In genomic region chr4:2802618-2803531, GRCh38 we compare ENCODE assay signal across 15 cellular contexts. TPM values are rescaled to one million over a fixed set of nuclear protein-coding genes. Genes with fewer than 3 reads are reported as not detected.
DNase-seq lines count a peak whose midpoint lies in the region; ATAC-seq and TF ChIP-seq lines count a peak whose summit lies in the region.
"Had no signal": no experiment of that assay in that cellular context is flagged by ENCODE, and none has a peak within 500 bp of the region (broad histone marks: within the 10 kb centered on the region; RNA-seq: fewer than 3 reads in every experiment).

No MANE protein-coding gene starts in this region.

- no peak overlapping the region for H3K4me3 Mint-ChIP-seq in activated naive CD4-positive, alpha-beta T cell treated with anti-CD3 and anti-CD28 coated beads, Interleukin-2, amount 10 ng/mL, durations not matched to agents 7 days and 5 days
- no peak overlapping the region for H3K4me3 Mint-ChIP-seq in activated naive CD4-positive, alpha-beta T cell treated with anti-CD3 and anti-CD28 coated beads for 36 hours
- H3K4me3 Mint-ChIP-seq in nephron progenitor cell (no peak overlapping the region), endodermal cell (no peak overlapping the region)
- H3K4me3 Mint-ChIP-seq: activated CD4-positive, alpha-beta memory T cell treated with anti-CD3 and anti-CD28 coated beads, Interleukin-2, amount 10 ng/mL, durations not matched to agents 7 days and 5 days; activated T-cell treated with anti-CD3 and anti-CD28 coated beads, Interleukin-2, amount 50 U/mL, for 72 hours; effector memory CD8-positive, alpha-beta T cell; memory B cell had no signal

- H3K27ac ChIP-seq in esophagus squamous epithelium (peak overlapping the region in 3 of 4 donors; percentile 28 to 91 (median 52)), mesendoderm (ENCODE audit: low read depth, low read length) (no peak overlapping the region), upper lobe of left lung (peak overlapping the region in 3 of 4 donors; percentile 80 to 93 (median 86)), endodermal cell (ENCODE audit: low read depth, low read length) (no peak overlapping the region)

- no peak overlapping the region for H2BK5ac ChIP-seq in mesendoderm (ENCODE audit: low read length)

- intact Hi-C loops in activated naive CD4-positive, alpha-beta T cell treated with anti-CD3 and anti-CD28 coated beads for 36 hours (cut with micrococcal nuclease) = no loop called here
- intact Hi-C loops in esophagus squamous epithelium (cut with DNase I) = no loop called here

- H3K4me1 ChIP-seq in esophagus squamous epithelium (peaks cover 82 to 100% (median 98%) of the 10 kb centered on the region in 3 donors), mesendoderm (ENCODE audit: control insufficient read depth, low read depth, low read length) (peaks cover 2% of the 10 kb centered on the region), upper lobe of left lung (peaks cover 94 to 98% (median 96%) of the 10 kb centered on the region in 4 donors), endodermal cell (ENCODE audit: control insufficient read depth, insufficient read depth, low read length) (no peaks in the 10 kb centered on the region)

- WGBS in esophagus squamous epithelium, 2 donors = 90 to 93% methylated on average over 11 to 18 of the region's 27 CpGs
- WGBS in mesendoderm (ENCODE audit: extremely low coverage, insufficient coverage, low lambda C conversion rate) = no CpG with 5 or more reads among the region's 27 CpGs
- WGBS in upper lobe of left lung, 2 donors = 93 to 95% methylated on average over 23 to 27 of the region's 27 CpGs
- WGBS in endodermal cell (ENCODE audit: insufficient coverage in 1 of 2, insufficient read length in 1 of 2), 2 experiments = 87 to 92% methylated on average over 20 to 27 of the region's 27 CpGs

- H2AK5ac ChIP-seq in mesendoderm (ENCODE audit: low read length) = no peak overlapping the region

- no peak for TF ChIP-seq CTCF in esophagus squamous epithelium (IDR thresholded peaks at IDR 0.05)
- no peak for TF ChIP-seq CTCF in upper lobe of left lung (IDR thresholded peaks at IDR 0.05)
- TF ChIP-seq CTCF in nephron progenitor cell (IDR thresholded peaks at IDR 0.05) = no peak
- no peak for TF ChIP-seq CTCF in endodermal cell (conservative IDR thresholded peaks at IDR 0.05)

- no peak overlapping the region for H3K23ac ChIP-seq in mesendoderm (ENCODE audit: low read length)

- peaks cover 3% of the 10 kb centered on the region for H3K27me3 Mint-ChIP-seq in activated naive CD4-positive, alpha-beta T cell treated with anti-CD3 and anti-CD28 coated beads, Interleukin-2, amount 10 ng/mL, durations not matched to agents 7 days and 5 days
- H3K27me3 Mint-ChIP-seq in activated naive CD4-positive, alpha-beta T cell treated with anti-CD3 and anti-CD28 coated beads for 36 hours (ENCODE audit: low read depth) = no peaks in the 10 kb centered on the region
- H3K27me3 Mint-ChIP-seq in nephron progenitor cell (ENCODE audit: low read depth, poor library complexity) (peaks cover 3% of the 10 kb centered on the region), endodermal cell (ENCODE audit: insufficient read depth) (no peaks in the 10 kb centered on the region)
- H3K27me3 Mint-ChIP-seq: activated CD4-positive, alpha-beta memory T cell treated with anti-CD3 and anti-CD28 coated beads, Interleukin-2, amount 10 ng/mL, durations not matched to agents 7 days and 5 days; CD8-positive, alpha-beta memory T cell; effector memory CD8-positive, alpha-beta T cell; memory B cell had no signal

- H2BK120ac ChIP-seq in mesendoderm (ENCODE audit: low read depth, low read length) = no peak overlapping the region

- no peaks in the 10 kb centered on the region for H3K36me3 Mint-ChIP-seq in activated naive CD4-positive, alpha-beta T cell treated with anti-CD3 and anti-CD28 coated beads, Interleukin-2, amount 10 ng/mL, durations not matched to agents 7 days and 5 days
- no peaks in the 10 kb centered on the region for H3K36me3 Mint-ChIP-seq in activated naive CD4-positive, alpha-beta T cell treated with anti-CD3 and anti-CD28 coated beads for 36 hours (ENCODE audit: low read depth)
- no peaks in the 10 kb centered on the region for H3K36me3 Mint-ChIP-seq in nephron progenitor cell (ENCODE audit: low read depth)
- no peaks in the 10 kb centered on the region for H3K36me3 Mint-ChIP-seq in endodermal cell (ENCODE audit: low read depth)
- H3K36me3 Mint-ChIP-seq: CD8-positive, alpha-beta memory T cell; memory B cell had no signal

- H3K36me3 ChIP-seq in esophagus squamous epithelium (no peaks in the 10 kb centered on the region), mesendoderm (ENCODE audit: control insufficient read depth, insufficient read depth, low read length) (no peaks in the 10 kb centered on the region), upper lobe of left lung (no peaks in the 10 kb centered on the region), endodermal cell (ENCODE audit: control insufficient read depth, insufficient read depth, low read length) (no peaks in the 10 kb centered on the region)

- H3K79me1 ChIP-seq in mesendoderm (ENCODE audit: low read length) = no peaks in the 10 kb centered on the region

- H3K9ac ChIP-seq in mesendoderm (ENCODE audit: low read length) (no peak overlapping the region), endodermal cell (ENCODE audit: extremely low read depth, low read length, poor library complexity, severe bottlenecking) (no peak overlapping the region)

- H3K4me3 ChIP-seq in esophagus squamous epithelium = no peak overlapping the region
- no peak overlapping the region for H3K4me3 ChIP-seq in mesendoderm (ENCODE audit: low read length)
- no peak overlapping the region for H3K4me3 ChIP-seq in upper lobe of left lung
- no peak overlapping the region for H3K4me3 ChIP-seq in endodermal cell (ENCODE audit: low read length)

- no peak overlapping the region for H3K27ac Mint-ChIP-seq in activated naive CD4-positive, alpha-beta T cell treated with anti-CD3 and anti-CD28 coated beads, Interleukin-2, amount 10 ng/mL, durations not matched to agents 7 days and 5 days
- no peak overlapping the region for H3K27ac Mint-ChIP-seq in activated naive CD4-positive, alpha-beta T cell treated with anti-CD3 and anti-CD28 coated beads for 36 hours
- no peak overlapping the region for H3K27ac Mint-ChIP-seq in nephron progenitor cell
- H3K27ac Mint-ChIP-seq in endodermal cell = no peak overlapping the region
- H3K27ac Mint-ChIP-seq: activated CD4-positive, alpha-beta memory T cell treated with anti-CD3 and anti-CD28 coated beads, Interleukin-2, amount 10 ng/mL, durations not matched to agents 7 days and 5 days; activated T-cell treated with anti-CD3 and anti-CD28 coated beads, Interleukin-2, amount 50 U/mL, for 72 hours; effector memory CD8-positive, alpha-beta T cell had no signal

- CTCF ChIA-PET in activated naive CD4-positive, alpha-beta T cell treated with anti-CD3 and anti-CD28 coated beads, Interleukin-2, amount 10 ng/mL, durations not matched to agents 7 days and 5 days (lab: Charles Lee) = no interaction called here
- CTCF ChIA-PET in activated naive CD4-positive, alpha-beta T cell treated with anti-CD3 and anti-CD28 coated beads for 36 hours (lab: Charles Lee) = interaction anchor here (1.1 to 1.8 kb wide), 2 partner anchors 12 to 41 kb away, joined by 3 to 5 read pairs; no protein-coding TSS in a partner anchor

- no peak overlapping the region for H4K5ac ChIP-seq in mesendoderm (ENCODE audit: low read length)

- DNase-seq in activated naive CD4-positive, alpha-beta T cell treated with anti-CD3 and anti-CD28 coated beads, Interleukin-2, amount 10 ng/mL, durations not matched to agents 7 days and 5 days = peak; percentile 11
- DNase-seq in activated naive CD4-positive, alpha-beta T cell treated with anti-CD3 and anti-CD28 coated beads for 36 hours = no peak
- no peak for DNase-seq in esophagus squamous epithelium (lab: John Stamatoyannopoulos, UW)
- DNase-seq in mesendoderm = no peak
- peak; percentile 20 to 36 for DNase-seq in upper lobe of left lung
- no peak for DNase-seq in nephron progenitor cell
- no peak for DNase-seq in endodermal cell
- DNase-seq: activated CD4-positive, alpha-beta memory T cell treated with anti-CD3 and anti-CD28 coated beads, Interleukin-2, amount 10 ng/mL, durations not matched to agents 7 days and 5 days; activated T-cell treated with anti-CD3 and anti-CD28 coated beads, Interleukin-2, amount 50 U/mL, for 72 hours; central memory CD4-positive, alpha-beta T cell; effector memory CD8-positive, alpha-beta T cell; NCI-H526 treated with DMSO at 0.1 percent for 48 hours had no signal

- TF ChIP-seq EP300 in upper lobe of left lung (IDR thresholded peaks at IDR 0.05) = no peak

- H3K4ac ChIP-seq in mesendoderm (ENCODE audit: low read depth, low read length) = no peak overlapping the region

- no peaks in the 10 kb centered on the region for H3K9me3 Mint-ChIP-seq in activated naive CD4-positive, alpha-beta T cell treated with anti-CD3 and anti-CD28 coated beads, Interleukin-2, amount 10 ng/mL, durations not matched to agents 7 days and 5 days
- no peaks in the 10 kb centered on the region for H3K9me3 Mint-ChIP-seq in activated naive CD4-positive, alpha-beta T cell treated with anti-CD3 and anti-CD28 coated beads for 36 hours
- H3K9me3 Mint-ChIP-seq in nephron progenitor cell = no peaks in the 10 kb centered on the region
- H3K9me3 Mint-ChIP-seq in endodermal cell = no peaks in the 10 kb centered on the region
- H3K9me3 Mint-ChIP-seq: activated CD4-positive, alpha-beta memory T cell treated with anti-CD3 and anti-CD28 coated beads, Interleukin-2, amount 10 ng/mL, durations not matched to agents 7 days and 5 days; activated T-cell treated with anti-CD3 and anti-CD28 coated beads, Interleukin-2, amount 50 U/mL, for 72 hours; CD8-positive, alpha-beta memory T cell; effector memory CD8-positive, alpha-beta T cell; memory B cell had no signal

- no peak overlapping the region for H3K18ac ChIP-seq in mesendoderm (ENCODE audit: low read length)

- H3K4me1 Mint-ChIP-seq in activated naive CD4-positive, alpha-beta T cell treated with anti-CD3 and anti-CD28 coated beads, Interleukin-2, amount 10 ng/mL, durations not matched to agents 7 days and 5 days = peaks cover 34% of the 10 kb centered on the region
- peaks cover 35% of the 10 kb centered on the region for H3K4me1 Mint-ChIP-seq in activated naive CD4-positive, alpha-beta T cell treated with anti-CD3 and anti-CD28 coated beads for 36 hours (ENCODE audit: low read depth)
- H3K4me1 Mint-ChIP-seq in nephron progenitor cell = peaks cover 44% of the 10 kb centered on the region
- H3K4me1 Mint-ChIP-seq in endodermal cell = peaks cover 7% of the 10 kb centered on the region

- ATAC-seq in upper lobe of left lung (ENCODE audit: low FRiP score in 2 of 2) (no peak), GM18861 (IDR thresholded peaks at IDR 0.05; ENCODE audit: unreplicated experiment) (no peak)
- ATAC-seq: activated T-cell treated with anti-CD3 and anti-CD28 coated beads, Interleukin-2, amount 50 U/mL, for 72 hours; effector memory CD8-positive, alpha-beta T cell had no signal

- H3K27me3 ChIP-seq in esophagus squamous epithelium (no peaks in the 10 kb centered on the region), mesendoderm (ENCODE audit: insufficient read depth, low read length, poor library complexity) (no peaks in the 10 kb centered on the region), upper lobe of left lung (no peaks in the 10 kb centered on the region), endodermal cell (ENCODE audit: control insufficient read depth, insufficient read depth, low read length, poor library complexity, severe bottlenecking) (no peaks in the 10 kb centered on the region)

- no peak overlapping the region for H2BK15ac ChIP-seq in mesendoderm (replicated peaks; ENCODE audit: low read depth)

- no peaks in the 10 kb centered on the region for H3K9me3 ChIP-seq in esophagus squamous epithelium
- no peaks in the 10 kb centered on the region for H3K9me3 ChIP-seq in upper lobe of left lung
- H3K9me3 ChIP-seq in endodermal cell (ENCODE audit: control insufficient read depth, low read length) = no peaks in the 10 kb centered on the region

- H3K79me2 ChIP-seq in mesendoderm (ENCODE audit: control insufficient read depth, insufficient read depth, low read length) = no peaks in the 10 kb centered on the region

- no peak overlapping the region for H3K4me2 ChIP-seq in mesendoderm (ENCODE audit: low read length)

- H3K56ac ChIP-seq in mesendoderm (ENCODE audit: low read length) = peak overlapping the region; percentile 34

- TF ChIP-seq POLR2A in esophagus squamous epithelium (IDR thresholded peaks at IDR 0.05) = no peak
- no peak for TF ChIP-seq POLR2A in upper lobe of left lung (IDR thresholded peaks at IDR 0.05)

- no peak overlapping the region for H4K8ac ChIP-seq in mesendoderm (ENCODE audit: low read depth, low read length)

RNA-seq across cellular contexts. Expression of gene SH3BP2, which starts 10.0 kb away (rescaled TPM):
- 10 to 100 TPM; 45.7 to 47.4 TPM for total RNA-seq in activated naive CD4-positive, alpha-beta T cell treated with anti-CD3 and anti-CD28 coated beads for 36 hours
- total RNA-seq in esophagus squamous epithelium (10 to 100 TPM; 13.5 to 36.8 (median 34.0) TPM), upper lobe of left lung (100 to 1,000 TPM in 3 of 6 donors, 10 to 100 TPM in 3; 59.1 to 358 (median 103) TPM), endodermal cell (10 to 100 TPM; 40.5 to 43.8 TPM)
- polyA plus RNA-seq in mesendoderm (2013, experiment 1 of 2) = 19.3 TPM
- 19.0 TPM for polyA plus RNA-seq in mesendoderm (2013, experiment 2 of 2)
- polyA plus RNA-seq in endodermal cell (2013, experiment 1 of 2) = 28.2 TPM
- polyA plus RNA-seq in endodermal cell (2013, experiment 2 of 2) = 21.3 TPM

RNA-seq across cellular contexts. Expression of gene ADD1, which starts 40.8 kb away (rescaled TPM):
- 100 to 1,000 TPM; 165 TPM for total RNA-seq in activated naive CD4-positive, alpha-beta T cell treated with anti-CD3 and anti-CD28 coated beads for 36 hours
- total RNA-seq in esophagus squamous epithelium (100 to 1,000 TPM in 2 of 4 donors, 10 to 100 TPM in 2; 81.7 to 144 (median 103) TPM), upper lobe of left lung (100 to 1,000 TPM; 184 to 651 (median 290) TPM), endodermal cell (100 to 1,000 TPM; 231 to 257 TPM)
- polyA plus RNA-seq in mesendoderm (2013, experiment 1 of 2) = 202 TPM
- 195 TPM for polyA plus RNA-seq in mesendoderm (2013, experiment 2 of 2)
- 244 TPM for polyA plus RNA-seq in endodermal cell (2013, experiment 1 of 2)
- polyA plus RNA-seq in endodermal cell (2013, experiment 2 of 2) = 230 TPM

RNA-seq across cellular contexts. Expression of gene TNIP2, which starts 46.7 kb away (rescaled TPM):
- 10 to 100 TPM; 54.2 to 55.0 TPM for total RNA-seq in activated naive CD4-positive, alpha-beta T cell treated with anti-CD3 and anti-CD28 coated beads for 36 hours
- total RNA-seq in esophagus squamous epithelium = 10 to 100 TPM; 40.1 to 58.2 (median 45.5) TPM
- polyA plus RNA-seq in mesendoderm (2013, experiment 1 of 2) = 23.2 TPM
- polyA plus RNA-seq in mesendoderm (2013, experiment 2 of 2) = 25.0 TPM
- total RNA-seq in upper lobe of left lung = 10 to 100 TPM; 39.4 to 87.1 (median 60.1) TPM
- total RNA-seq in endodermal cell = 10 to 100 TPM; 33.1 to 36.5 TPM
- polyA plus RNA-seq in endodermal cell (2013, experiment 1 of 2) = 23.3 TPM
- polyA plus RNA-seq in endodermal cell (2013, experiment 2 of 2) = 22.1 TPM

Comparison
In these comparisons a context has a peak if more than half of its experiments do, and no peak if none do; other contexts are left out.
1. DNase-seq: peak in activated naive CD4-positive, alpha-beta T cell treated with anti-CD3 and anti-CD28 coated beads, Interleukin-2, amount 10 ng/mL, durations not matched to agents 7 days and 5 days (single experiment) and upper lobe of left lung (2 of 2); none in activated naive CD4-positive, alpha-beta T cell treated with anti-CD3 and anti-CD28 coated beads for 36 hours (single experiment), esophagus squamous epithelium (single experiment), mesendoderm (single experiment), nephron progenitor cell (single experiment) and endodermal cell (single experiment).
2. H3K27ac ChIP-seq: peak in esophagus squamous epithelium (3 of 4) and upper lobe of left lung (3 of 4); none in mesendoderm (single experiment) and endodermal cell (single experiment).